27 cellular contexts compared by ENCODE assay signal in genomic region chr4:177901786-177902185, GRCh38.
"Had no signal": no experiment of that assay in that cellular context is flagged by ENCODE, and none has a peak within 500 bp of the region (broad histone marks: within the 10 kb centered on the region; RNA-seq: fewer than 3 reads in every experiment).

No MANE protein-coding gene starts in this region.

- H3K27ac ChIP-seq: brain microvascular endothelial cell, coronary artery, dorsolateral prefrontal cortex, gastroesophageal sphincter, heart right ventricle, hepatocyte had no signal

- ATAC-seq: activated CD4-positive, alpha-beta T cell treated with anti-CD3 and anti-CD28 coated beads for 36 hours; activated CD8-positive, alpha-beta memory T cell treated with anti-CD3 and anti-CD28 coated beads, Interleukin-2, amount 10 ng/mL, durations not matched to agents 7 days and 5 days; activated CD8-positive, alpha-beta T cell treated with anti-CD3 and anti-CD28 coated beads, Interleukin-2, amount 10 ng/mL, durations not matched to agents 7 days and 5 days; activated naive CD4-positive, alpha-beta T cell treated with anti-CD3 and anti-CD28 coated beads, Interleukin-2, amount 50 U/mL, for 72 hours; esophagus mucosa; gastroesophageal sphincter; heart right ventricle had no signal

- DNase-seq: activated CD4-positive, alpha-beta memory T cell treated with anti-CD3 and anti-CD28 coated beads for 36 hours; activated CD4-positive, alpha-beta T cell treated with anti-CD3 and anti-CD28 coated beads for 36 hours; activated CD4-positive, alpha-beta T cell treated with anti-CD3 and anti-CD28 coated beads, Interleukin-2, amount 10 ng/mL, durations not matched to agents 24 days and 14 days; activated CD4-positive, CD25-positive, alpha-beta regulatory T cell; activated CD4-positive, CD25-positive, alpha-beta regulatory T cell treated with anti-CD3 and anti-CD28 coated beads, Interleukin-2, amount 50 U/mL, for 72 hours; activated CD8-positive, alpha-beta memory T cell treated with anti-CD3 and anti-CD28 coated beads, Interleukin-2, amount 10 ng/mL, durations not matched to agents 7 days and 5 days; activated CD8-positive, alpha-beta memory T cell treated with anti-CD3 and anti-CD28 coated beads, Interleukin-2, amount 50 U/mL, for 4 hours; activated CD8-positive, alpha-beta T cell treated with anti-CD3 and anti-CD28 coated beads, Interleukin-2, amount 10 ng/mL, durations not matched to agents 7 days and 5 days; activated gamma-delta T cell; activated naive CD4-positive, alpha-beta T cell; activated naive CD4-positive, alpha-beta T cell treated with anti-CD3 and anti-CD28 coated beads, Interleukin-2, amount 10 ng/mL, durations not matched to agents 7 days and 5 days; activated naive CD8-positive, alpha-beta T cell treated with anti-CD3 and anti-CD28 coated beads, Interleukin-2, amount 10 ng/mL, durations not matched to agents 7 days and 5 days; activated T-cell treated with anti-CD3 and anti-CD28 coated beads, Interleukin-2, amount 50 U/mL, for 1 hour; activated T-cell treated with anti-CD3 and anti-CD28 coated beads, Interleukin-2, amount 50 U/mL, for 48 hours; brain microvascular endothelial cell; dorsolateral prefrontal cortex; effector memory CD4-positive, alpha-beta T cell; endodermal cell; foreskin melanocyte; heart right ventricle; T-helper 2 cell had no signal

- H3K27me3 ChIP-seq: brain microvascular endothelial cell, dorsolateral prefrontal cortex, gastroesophageal sphincter, heart right ventricle, hepatocyte had no signal

- H3K4me3 ChIP-seq: coronary artery, dorsolateral prefrontal cortex, gastroesophageal sphincter, heart right ventricle, hepatocyte had no signal

- H3K36me3 ChIP-seq: brain microvascular endothelial cell, gastroesophageal sphincter, heart right ventricle had no signal

- FAIRE-seq: bronchial epithelial cell had no signal

- H3K4me1 ChIP-seq: gastroesophageal sphincter, heart right ventricle had no signal
